9 cellular contexts compared by ENCODE assay signal in genomic region chr1:45913183-45913924, GRCh38.
DNase-seq lines count a peak whose midpoint lies in the region; ATAC-seq and TF ChIP-seq lines count a peak whose summit lies in the region.
"Had no signal": no experiment of that assay in that cellular context is flagged by ENCODE, and none has a peak within 500 bp of the region (broad histone marks: within the 10 kb centered on the region; RNA-seq: fewer than 3 reads in every experiment).

No MANE protein-coding gene starts in this region.

- TF ChIP-seq CTCF in Caco-2 (IDR thresholded peaks at IDR 0.05; ENCODE audit: insufficient read depth in 1 of 2, low read depth in 1 of 2, low read length in 1 of 2, severe bottlenecking in 1 of 2, unreplicated experiment in 1 of 2) = no peak
- TF ChIP-seq CTCF in fibroblast of mammary gland (conservative IDR thresholded peaks at IDR 0.05; ENCODE audit: control insufficient read depth, insufficient read depth, low read depth, low read length) = no peak
- no peak for TF ChIP-seq CTCF in osteoblast (IDR thresholded peaks at IDR 0.05; ENCODE audit: extremely low read depth, low read depth, low read length)
- no peak for TF ChIP-seq CTCF in WERI-Rb-1 (IDR thresholded peaks at IDR 0.05; ENCODE audit: low read depth, low read length)

- H3K27me3 Mint-ChIP-seq in Caco-2 (ENCODE audit: insufficient read depth, unreplicated experiment) = no peaks in the 10 kb centered on the region

- H3K4me2 ChIP-seq in osteoblast (ENCODE audit: insufficient read depth, low read length) = peak overlapping the region; percentile 74

- peak overlapping the region; percentile 42 for H3K27ac Mint-ChIP-seq in Caco-2 (ENCODE audit: unreplicated experiment)

- H3K27me3 ChIP-seq in Caco-2 (replicated peaks; ENCODE audit: control insufficient read depth, insufficient read depth, low read length) (no peaks in the 10 kb centered on the region), osteoblast (ENCODE audit: insufficient read depth, low read length) (no peaks in the 10 kb centered on the region), WERI-Rb-1 (ENCODE audit: insufficient read depth, low read depth, severe bottlenecking) (no peaks in the 10 kb centered on the region)

- H3K9me3 ChIP-seq in Caco-2 = no peaks in the 10 kb centered on the region
- H3K9me3 ChIP-seq in osteoblast (ENCODE audit: low read depth, low read length) = no peaks in the 10 kb centered on the region
- no peaks in the 10 kb centered on the region for H3K9me3 ChIP-seq in WERI-Rb-1 (ENCODE audit: severe bottlenecking)

- H3K27ac ChIP-seq in osteoblast (ENCODE audit: low read depth, low read length) (peak overlapping the region; percentile 99), WERI-Rb-1 (no peak overlapping the region)

- H3K36me3 Mint-ChIP-seq in Caco-2 (ENCODE audit: insufficient read depth, unreplicated experiment) = peaks cover 5% of the 10 kb centered on the region

- intact Hi-C loops in Caco-2 (cut with micrococcal nuclease; ENCODE audit: unreplicated experiment) = no loop called here

- CTCF ChIA-PET in Caco-2 (lab: Charles Lee) = no interaction called here

- no peaks in the 10 kb centered on the region for H3K9me3 Mint-ChIP-seq in Caco-2 (ENCODE audit: unreplicated experiment)

- peaks cover 18% of the 10 kb centered on the region for H3K79me2 ChIP-seq in osteoblast (ENCODE audit: insufficient read depth, low read length)

- H3K4me3 ChIP-seq in Caco-2 (ENCODE audit: low read depth, low read length) (no peak overlapping the region), fibroblast of mammary gland (ENCODE audit: control insufficient read depth, low read depth, low read length) (no peak overlapping the region), osteoblast (ENCODE audit: insufficient read depth, low read length) (peak overlapping the region; percentile 47), WERI-Rb-1 (ENCODE audit: low read depth, low read length) (no peak overlapping the region)

- no peaks in the 10 kb centered on the region for H3K4me1 Mint-ChIP-seq in Caco-2 (ENCODE audit: low read depth, unreplicated experiment)

- H3K4me3 Mint-ChIP-seq in Caco-2 (ENCODE audit: unreplicated experiment) = no peak overlapping the region

- H3K36me3 ChIP-seq in Caco-2 (ENCODE audit: control insufficient read depth, insufficient read depth, low read length) = no peaks in the 10 kb centered on the region; the same call in 1 of the 2 replicates
- no peaks in the 10 kb centered on the region for H3K36me3 ChIP-seq in osteoblast (ENCODE audit: insufficient read depth, low read length)
- H3K36me3 ChIP-seq in WERI-Rb-1 = no peaks in the 10 kb centered on the region; the same call in 1 of the 2 replicates

- DNase-seq in Caco-2 = no peak
- peak; percentile 16 to 32 for DNase-seq in NCI-H446 (lab: John Stamatoyannopoulos, UW)
- DNase-seq in fibroblast of mammary gland (ENCODE audit: low read depth) = peak; percentile 98
- DNase-seq in osteoblast (ENCODE audit: insufficient read length, low spot score, missing footprints) = peak; percentile 75
- no peak for DNase-seq in WERI-Rb-1
- DNase-seq in cortex of kidney (lab: John Stamatoyannopoulos, UW) = no peak
- DNase-seq: KG1 had no signal

- ATAC-seq in HG03460 (IDR thresholded peaks at IDR 0.05; ENCODE audit: unreplicated experiment) (no peak), GM21528 (IDR thresholded peaks at IDR 0.05; ENCODE audit: low FRiP score, unreplicated experiment) (no peak)

- BruUV-seq in Caco-2 (replicated peaks; lab: Mats Ljungman, UMichigan) = no TSS peak

- POLR2A ChIA-PET in Caco-2 (lab: Charles Lee) = no interaction called here

- H4K20me1 ChIP-seq in osteoblast (ENCODE audit: insufficient read depth, low read length) = no peaks in the 10 kb centered on the region

- no peaks in the 10 kb centered on the region for H3K4me1 ChIP-seq in Caco-2
- peaks cover 24% of the 10 kb centered on the region for H3K4me1 ChIP-seq in osteoblast (ENCODE audit: insufficient read depth, low read length)

- peak overlapping the region; percentile 27 for H2AFZ ChIP-seq in osteoblast (ENCODE audit: low read length)

Comparison
In these comparisons a context has a peak if more than half of its experiments do, and no peak if none do; other contexts are left out.
1. DNase-seq: peak in NCI-H446 (2 of 2), fibroblast of mammary gland (single experiment) and osteoblast (single experiment); none in Caco-2 (0 of 2), WERI-Rb-1 (single experiment) and cortex of kidney (single experiment).